In genomic region chr19:28289294-28290063, GRCh38 we compare ENCODE assay signal across 9 cellular contexts.
A peak's percentile ranks its signal among the peaks of the same experiment; 100 is the strongest.
DNase-seq lines count a peak whose midpoint lies in the region; ATAC-seq and TF ChIP-seq lines count a peak whose summit lies in the region.
"Had no signal": no experiment of that assay in that cellular context is flagged by ENCODE, and none has a peak within 500 bp of the region (broad histone marks: within the 10 kb centered on the region; RNA-seq: fewer than 3 reads in every experiment).

No MANE protein-coding gene starts in this region.

- H2AK5ac ChIP-seq in mesenchymal stem cell (ENCODE audit: low read length, severe bottlenecking), result no peak overlapping the region

- no peak overlapping the region for H3K4ac ChIP-seq in mesenchymal stem cell (ENCODE audit: low read depth in 1 of 2, low read length in 2 of 2)

- H3K9ac ChIP-seq in mesenchymal stem cell (ENCODE audit: low read length), result no peak overlapping the region

- no peaks in the 10 kb centered on the region for H3K9me3 ChIP-seq in mesenchymal stem cell (ENCODE audit: control insufficient read depth, low read length)

- no peak; the same call in none of the 2 replicates for TF ChIP-seq CTCF in AG09319 (IDR thresholded peaks at IDR 0.05; ENCODE audit: low read depth, low read length)
- TF ChIP-seq CTCF in astrocyte of the spinal cord (IDR thresholded peaks at IDR 0.05; ENCODE audit: low read depth, low read length), result no peak

- H2BK120ac ChIP-seq in mesenchymal stem cell (ENCODE audit: low read depth, low read length), result no peak overlapping the region

- H3K4me1 ChIP-seq in mesenchymal stem cell (ENCODE audit: control insufficient read depth, insufficient read depth, low read depth, low read length), result peaks cover 31% of the 10 kb centered on the region
- H3K4me1 ChIP-seq: upper lobe of left lung had no signal

- in situ Hi-C loops in astrocyte of the spinal cord (cut with HindIII; ENCODE audit: low sequenced_read_pairs), result no loop called here

- H3K4me3 ChIP-seq in astrocyte of the spinal cord (ENCODE audit: low read depth, low read length) (no peak overlapping the region), mesenchymal stem cell (ENCODE audit: insufficient read depth in 1 of 2, low read depth in 1 of 2, low read length in 2 of 2) (peak overlapping the region in 1 of 2 experiments; percentile 5)
- H3K4me3 ChIP-seq: upper lobe of left lung had no signal

- no peaks in the 10 kb centered on the region for H3K79me1 ChIP-seq in mesenchymal stem cell (replicated peaks; ENCODE audit: low read length, poor library complexity, severe bottlenecking)

- H3K27ac ChIP-seq in mesenchymal stem cell (ENCODE audit: low read length, poor library complexity, severe bottlenecking), result peak overlapping the region; percentile 76
- H3K27ac ChIP-seq: upper lobe of left lung had no signal

- no peak overlapping the region for H2BK12ac ChIP-seq in mesenchymal stem cell (ENCODE audit: low read length in 2 of 2)

- H3K27me3 ChIP-seq in mesenchymal stem cell (ENCODE audit: control insufficient read depth in 1 of 2, insufficient read depth in 1 of 2, low read length in 2 of 2), result peaks cover 4 to 11% of the 10 kb centered on the region in 2 experiments
- H3K27me3 ChIP-seq: upper lobe of left lung had no signal

- H3K36me3 ChIP-seq in mesenchymal stem cell (ENCODE audit: control insufficient read depth in 1 of 2, insufficient read depth in 2 of 2, low read depth in 1 of 2, low read length in 2 of 2), result no peaks in the 10 kb centered on the region
- H3K36me3 ChIP-seq: upper lobe of left lung had no signal

- no peak overlapping the region for H2AFZ ChIP-seq in mesenchymal stem cell (ENCODE audit: low read depth, low read length)

- H2BK5ac ChIP-seq in mesenchymal stem cell (ENCODE audit: low read depth, low read length, poor library complexity, severe bottlenecking), result peak overlapping the region; percentile 91

- peak overlapping the region; percentile 9 for H3K4me2 ChIP-seq in mesenchymal stem cell (ENCODE audit: low read length, poor library complexity, severe bottlenecking)

- no peak overlapping the region for H3K18ac ChIP-seq in mesenchymal stem cell (ENCODE audit: low read depth in 1 of 2, low read length in 2 of 2)

- no peak overlapping the region for H3K23ac ChIP-seq in mesenchymal stem cell (ENCODE audit: low read length in 2 of 2)

- H3K14ac ChIP-seq in mesenchymal stem cell (ENCODE audit: low read length in 2 of 2), result no peak overlapping the region

- peak; percentile 51 for DNase-seq in AG09319 (ENCODE audit: extremely low read depth, low read depth)
- DNase-seq in NCI-H1105 (lab: John Stamatoyannopoulos, UW), result peak; percentile 98
- peak; percentile 14 for DNase-seq in astrocyte of the spinal cord (ENCODE audit: low read depth, low spot score)
- no peak for DNase-seq in mesenchymal stem cell
- no peak for DNase-seq in LoVo (ENCODE audit: low spot score)
- no peak for DNase-seq in SIG-M5 (lab: John Stamatoyannopoulos, UW)

- H4K8ac ChIP-seq in mesenchymal stem cell (ENCODE audit: low read length), result no peak overlapping the region

- WGBS in mesenchymal stem cell, result 67% methylated on average over 8 of the region's 9 CpGs

- no peak overlapping the region for H2BK15ac ChIP-seq in mesenchymal stem cell (ENCODE audit: low read depth, poor library complexity, severe bottlenecking)

- ATAC-seq in GM18520 (IDR thresholded peaks at IDR 0.05; ENCODE audit: unreplicated experiment) (no peak), HG02798 (IDR thresholded peaks at IDR 0.05; ENCODE audit: poor library complexity, unreplicated experiment) (no peak)

- no peak overlapping the region for H4K91ac ChIP-seq in mesenchymal stem cell (ENCODE audit: low read length)

Comparison
In these comparisons a context has a peak if more than half of its experiments do, and no peak if none do; other contexts are left out.
1. DNase-seq: peak in AG09319 (single experiment), NCI-H1105 (single experiment) and astrocyte of the spinal cord (single experiment); none in mesenchymal stem cell (single experiment), LoVo (single experiment) and SIG-M5 (single experiment).